In the genomic region with DNA sequence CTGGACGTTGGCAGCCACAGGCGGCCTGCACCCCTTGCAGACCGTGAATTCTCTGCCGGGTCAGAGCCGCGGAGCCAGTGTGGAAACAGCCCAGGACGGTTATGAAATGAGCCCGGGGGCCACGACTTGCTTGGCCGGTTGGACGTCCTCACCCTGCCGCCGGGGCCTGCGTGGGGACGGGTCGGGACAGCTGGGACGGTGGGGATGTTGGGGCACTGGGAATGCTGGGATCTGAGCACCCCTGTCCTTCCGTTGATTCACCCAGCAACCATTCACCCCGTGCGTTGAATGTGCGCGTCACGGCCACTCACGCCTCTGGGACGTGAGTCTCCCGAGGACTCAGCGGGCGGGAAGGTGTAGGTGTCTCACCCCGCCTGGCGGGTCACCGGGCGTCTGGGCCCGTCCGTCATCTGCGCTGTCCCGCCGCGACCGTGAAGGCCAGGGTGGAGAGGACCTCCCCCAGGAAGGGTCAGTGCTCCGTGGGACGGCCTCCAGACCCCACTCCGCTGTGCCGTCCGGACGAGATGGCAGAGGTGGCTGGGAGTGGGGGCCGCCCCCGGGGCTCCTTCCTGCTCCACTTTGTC, we compare ENCODE assay signal across 8 cellular contexts. TPM values are rescaled to one million over a fixed set of nuclear protein-coding genes. Genes with fewer than 3 reads are reported as not detected.
DNase-seq lines count a peak whose midpoint lies in the region; ATAC-seq, FAIRE-seq and TF ChIP-seq lines count a peak whose summit lies in the region.

No MANE protein-coding gene starts in this region.

- TF ChIP-seq EP300 in HepG2 (IDR thresholded peaks at IDR 0.05; ENCODE audit: low read depth in 2 of 2, low read length in 2 of 2): no peak
- TF ChIP-seq EP300 in HepG2 (CRISPR knock-in tag; IDR thresholded peaks at IDR 0.05; ENCODE audit: borderline replicate concordance): no peak

- in situ Hi-C loops in HepG2 (cut with HindIII; ENCODE audit: extremely low pct_ligation_motif_present, low pct_unique_long_range_greater_than_20kb): loop anchor here (5.0 kb wide), 1 partner anchor 41 kb away; the partner anchor contains the start of gene GTPBP6

- H3K4me1 ChIP-seq in MM.1S (ENCODE audit: low read length) (no peaks in the 10 kb centered on the region), HepG2 (ENCODE audit: insufficient read depth, low read length) (peaks cover 28% of the 10 kb centered on the region), testis (peaks cover 3% of the 10 kb centered on the region)

- POLR2A ChIA-PET in BJ (lab: Charles Lee) (no interaction called here), HepG2 (lab: Yijun Ruan, JAX) (no interaction called here)

- BruUV-seq in HepG2 (replicated peaks; lab: Mats Ljungman, UMichigan): TSS peak; percentile 45

- H3K4me3 ChIP-seq in BJ (ENCODE audit: low read depth, low read length): peak overlapping the region; percentile 63
- peak overlapping the region; percentile 69 for H3K4me3 ChIP-seq in MM.1S (ENCODE audit: low read length)
- H3K4me3 ChIP-seq in bronchial epithelial cell (ENCODE audit: low read depth, low read length): peak overlapping the region; percentile 70
- peak overlapping the region; percentile 91 to 100 (median 99) for H3K4me3 ChIP-seq in HepG2 (replicated peaks in 1 of 3; ENCODE audit: insufficient read depth in 1 of 3, low read depth in 2 of 3, low read length in 3 of 3)
- peak overlapping the region; percentile 1 to 22 for H3K4me3 ChIP-seq in testis

- H3K36me3 ChIP-seq in BJ (ENCODE audit: control insufficient read depth, insufficient read depth, low read length) (no peaks in the 10 kb centered on the region; the same call in 1 of the 2 replicates), MM.1S (replicated peaks; ENCODE audit: insufficient read depth, low read length) (no peaks in the 10 kb centered on the region), bronchial epithelial cell (ENCODE audit: control insufficient read depth, insufficient read depth, low read length) (no peaks in the 10 kb centered on the region), HepG2 (replicated peaks in 1 of 2; ENCODE audit: control insufficient read depth in 1 of 2, insufficient read depth in 2 of 2, low read length in 2 of 2) (peaks cover 0 to 4% of the 10 kb centered on the region in 2 experiments; a peak in 2 of 5 replicates), testis (ENCODE audit: low read depth, missing control alignments) (no peaks in the 10 kb centered on the region)

- H3F3A ChIP-seq in MM.1S (ENCODE audit: insufficient read depth, low read length): no peaks in the 10 kb centered on the region

- intact Hi-C loops in HepG2 (cut with micrococcal nuclease; ENCODE audit: unreplicated experiment): loop anchor here (5.0 kb wide), 1 partner anchor 41 kb away; the partner anchor contains the start of gene GTPBP6
- intact Hi-C loops in testis (cut with DNase I; ENCODE audit: low total_unique reads): no loop called here

- H4K20me1 ChIP-seq in MM.1S (ENCODE audit: insufficient read depth, low read length) (no peaks in the 10 kb centered on the region), HepG2 (ENCODE audit: insufficient read depth, low read length) (peaks cover 6% of the 10 kb centered on the region; the same call in 1 of the 2 replicates)

- CTCF ChIA-PET in BJ (lab: Yijun Ruan, JAX): no interaction called here
- CTCF ChIA-PET in HepG2 (lab: Yijun Ruan, JAX; ENCODE audit: low intra/inter-chr PET ratio, low total read pairs): no interaction called here

- peak overlapping the region; percentile 77 for H2AFZ ChIP-seq in MM.1S (ENCODE audit: low read length)
- H2AFZ ChIP-seq in HepG2 (ENCODE audit: low read length): no peak overlapping the region

- no peak overlapping the region for H3K27ac ChIP-seq in MM.1S (ENCODE audit: low read length)
- H3K27ac ChIP-seq in HepG2 (ENCODE audit: extremely low read length, insufficient read depth, low read length): peak overlapping the region; percentile 88
- no peak overlapping the region for H3K27ac ChIP-seq in testis

- ATAC-seq in GM21528 (IDR thresholded peaks at IDR 0.05; ENCODE audit: low FRiP score, unreplicated experiment) (peak; percentile 47), HepG2 (peak; percentile 5; the same call in 2 of the 3 replicates), GM21576 (IDR thresholded peaks at IDR 0.05; ENCODE audit: unreplicated experiment) (no peak)

- no peaks in the 10 kb centered on the region for H3K9me2 ChIP-seq in MM.1S (replicated peaks; ENCODE audit: insufficient read depth, low read length)

- no peak for FAIRE-seq in bronchial epithelial cell (lab: Jason Lieb, UNC)
- no peak for FAIRE-seq in HepG2 (lab: Jason Lieb, UNC)

- H3K4me2 ChIP-seq in MM.1S (ENCODE audit: low read depth, low read length): peak overlapping the region; percentile 88
- H3K4me2 ChIP-seq in HepG2 (ENCODE audit: low read depth, low read length): peak overlapping the region; percentile 88

- H3K9me3 ChIP-seq in MM.1S (replicated peaks; ENCODE audit: insufficient read depth, low read length) (no peaks in the 10 kb centered on the region), HepG2 (ENCODE audit: low read length) (no peaks in the 10 kb centered on the region), testis (no peaks in the 10 kb centered on the region)

- H3K27me3 ChIP-seq in BJ (ENCODE audit: control insufficient read depth, insufficient read depth, low read length): no peaks in the 10 kb centered on the region
- no peaks in the 10 kb centered on the region for H3K27me3 ChIP-seq in MM.1S (replicated peaks; ENCODE audit: insufficient read depth, low read length)
- H3K27me3 ChIP-seq in bronchial epithelial cell (ENCODE audit: control insufficient read depth, insufficient read depth, low read length): no peaks in the 10 kb centered on the region
- H3K27me3 ChIP-seq in HepG2 (ENCODE audit: control insufficient read depth in 1 of 2, insufficient read depth in 2 of 2, low read length in 2 of 2): no peaks in the 10 kb centered on the region; a peak in 1 of 5 replicates
- H3K27me3 ChIP-seq in testis: no peaks in the 10 kb centered on the region

- H3K79me2 ChIP-seq in MM.1S (ENCODE audit: low read length) (no peaks in the 10 kb centered on the region), HepG2 (ENCODE audit: insufficient read depth, low read length) (peaks cover 39% of the 10 kb centered on the region)

- peak overlapping the region; percentile 25; the same call in 1 of the 2 replicates for H3K9ac ChIP-seq in MM.1S (ENCODE audit: low read length)
- peak overlapping the region; percentile 94 for H3K9ac ChIP-seq in HepG2 (ENCODE audit: insufficient read depth, low read depth, low read length)

- TF ChIP-seq POLR2A in HepG2 (IDR thresholded peaks at IDR 0.05; ENCODE audit: insufficient read depth in 1 of 2, low read depth in 2 of 2, low read length in 2 of 2) (no peak), testis (IDR thresholded peaks at IDR 0.05) (no peak)

- TF ChIP-seq RAD21 in HepG2 (CRISPR knock-in tag; IDR thresholded peaks at IDR 0.05): no peak

- DNase-seq in BJ (ENCODE audit: low read depth): no peak
- DNase-seq in MM.1S: no peak
- peak; percentile 78 for DNase-seq in bronchial epithelial cell (ENCODE audit: low read depth)
- no peak for DNase-seq in HepG2 (ENCODE audit: low spot score)
- DNase-seq in testis: no peak
- DNase-seq in NCI-H69 (lab: John Stamatoyannopoulos, UW): no peak

- TF ChIP-seq CTCF in BJ (IDR thresholded peaks at IDR 0.05; ENCODE audit: insufficient read depth, low read depth, low read length) (no peak), MM.1S (IDR thresholded peaks at IDR 0.05; ENCODE audit: low read length) (no peak), bronchial epithelial cell (IDR thresholded peaks at IDR 0.05; ENCODE audit: insufficient read depth, low read length, severe bottlenecking) (no peak), HepG2 (CRISPR knock-in tag; IDR thresholded peaks at IDR 0.05) (no peak), testis (IDR thresholded peaks at IDR 0.05) (no peak)

- 0% methylated on average over 3 of the region's 47 CpGs for WGBS in HepG2 (ENCODE audit: low lambda C conversion rate)
- whole genome bisulfite sequencing in testis, 2 donors: 16 to 29% methylated on average over 13 to 46 of the region's 47 CpGs

RNA-seq across cellular contexts. Expression of gene PLCXD1, which starts 4.5 kb away (rescaled TPM):
- polyA plus RNA-seq in BJ (2011; rRNA removed): 4.7 and 6.4 TPM in 2 replicates
- 12.0 and 12.9 TPM in 2 replicates for polyA minus RNA-seq in BJ (2011; rRNA and poly(A)+ RNA removed)
- total RNA-seq in bronchial epithelial cell: 3.9 and 9.3 TPM in 2 replicates
- 87.7 and 111 TPM in 2 replicates for total RNA-seq in HepG2 (2016; rRNA removed; fragmentation: Illumina TruSeq; extraction: Trizol)
- total RNA-seq in HepG2 (2016; cell fraction: cytosol; rRNA removed; fragmentation: Illumina TruSeq; extraction: Trizol; ENCODE audit: low read depth): 14.7 and 15.6 TPM in 2 replicates
- total RNA-seq in HepG2 (2016; cell fraction: insoluble cytoplasmic fraction; rRNA removed; fragmentation: Illumina TruSeq; extraction: Trizol): 93.5 and 100 TPM in 2 replicates
- 44.6 and 46.3 TPM in 2 replicates for total RNA-seq in HepG2 (2016; cell fraction: membrane; rRNA removed; fragmentation: Illumina TruSeq; extraction: Trizol)
- total RNA-seq in HepG2 (2016; cell fraction: nucleus; rRNA removed; fragmentation: Illumina TruSeq; extraction: Trizol): 61.7 and 72.3 TPM in 2 replicates
- 153 and 202 TPM in 2 replicates for polyA plus RNA-seq in HepG2 (2011; rRNA removed)
- 97.5 and 98.8 TPM in 2 replicates for polyA plus RNA-seq in HepG2 (2011; cell fraction: cytosol; rRNA removed)
- 373 and 416 TPM in 2 replicates for polyA plus RNA-seq in HepG2 (2011; cell fraction: nucleus; rRNA removed)
- 118 and 196 TPM in 2 replicates for polyA plus RNA-seq in HepG2 (2012)
- 10.9 TPM in 2 replicates for polyA plus RNA-seq in HepG2 (2016; cell fraction: cytosol; fragmentation: Illumina TruSeq; extraction: Trizol; ENCODE audit: low read depth)
- polyA plus RNA-seq in HepG2 (2016; cell fraction: insoluble cytoplasmic fraction; fragmentation: Illumina TruSeq; extraction: Trizol; ENCODE audit: low read depth): 71.2 and 91.8 TPM in 2 replicates
- 29.2 and 29.4 TPM in 2 replicates for polyA plus RNA-seq in HepG2 (2016; cell fraction: membrane; fragmentation: Illumina TruSeq; extraction: Trizol; ENCODE audit: low read depth)
- 178 and 219 TPM in 2 replicates for polyA plus RNA-seq in HepG2 (2016; cell fraction: nucleus; fragmentation: Illumina TruSeq; extraction: Trizol; ENCODE audit: insufficient read depth, low read depth)
- 70.5 and 467 TPM in 2 replicates for polyA minus RNA-seq in HepG2 (2011; rRNA and poly(A)+ RNA removed; ENCODE audit: low replicate concordance)
- 116 and 195 TPM in 2 replicates for polyA minus RNA-seq in HepG2 (2011; cell fraction: cytosol; rRNA and poly(A)+ RNA removed)
- 115 and 118 TPM in 2 replicates for polyA minus RNA-seq in HepG2 (2011; cell fraction: nucleus; rRNA and poly(A)+ RNA removed)
- 10 to 100 TPM; 15.7 to 24.0 TPM for total RNA-seq in testis
- 14.6 TPM for polyA plus RNA-seq in testis (ENCODE audit: insufficient read depth, low read depth, low replicate concordance)

RNA-seq across cellular contexts. Expression of gene GTPBP6, which starts 41.9 kb away (rescaled TPM):
- 17.8 and 29.2 TPM in 2 replicates for polyA plus RNA-seq in BJ (2011; rRNA removed)
- 6.5 and 7.5 TPM in 2 replicates for polyA minus RNA-seq in BJ (2011; rRNA and poly(A)+ RNA removed)
- total RNA-seq in bronchial epithelial cell: 46.6 and 68.2 TPM in 2 replicates
- 35.6 and 39.6 TPM in 2 replicates for total RNA-seq in HepG2 (2016; rRNA removed; fragmentation: Illumina TruSeq; extraction: Trizol)
- 33.9 and 34.6 TPM in 2 replicates for total RNA-seq in HepG2 (2016; cell fraction: cytosol; rRNA removed; fragmentation: Illumina TruSeq; extraction: Trizol; ENCODE audit: low read depth)
- 32.3 and 41.0 TPM in 2 replicates for total RNA-seq in HepG2 (2016; cell fraction: insoluble cytoplasmic fraction; rRNA removed; fragmentation: Illumina TruSeq; extraction: Trizol)
- total RNA-seq in HepG2 (2016; cell fraction: membrane; rRNA removed; fragmentation: Illumina TruSeq; extraction: Trizol): 50.6 and 52.4 TPM in 2 replicates
- total RNA-seq in HepG2 (2016; cell fraction: nucleus; rRNA removed; fragmentation: Illumina TruSeq; extraction: Trizol): 17.0 and 20.4 TPM in 2 replicates
- 20.2 and 22.1 TPM in 2 replicates for polyA plus RNA-seq in HepG2 (2011; rRNA removed)
- polyA plus RNA-seq in HepG2 (2011; cell fraction: cytosol; rRNA removed): 18.4 and 31.3 TPM in 2 replicates
- polyA plus RNA-seq in HepG2 (2011; cell fraction: nucleus; rRNA removed): 29.4 and 36.8 TPM in 2 replicates
- 16.6 and 18.3 TPM in 2 replicates for polyA plus RNA-seq in HepG2 (2012)
- polyA plus RNA-seq in HepG2 (2016; cell fraction: cytosol; fragmentation: Illumina TruSeq; extraction: Trizol; ENCODE audit: low read depth): 46.6 and 50.3 TPM in 2 replicates
- polyA plus RNA-seq in HepG2 (2016; cell fraction: insoluble cytoplasmic fraction; fragmentation: Illumina TruSeq; extraction: Trizol; ENCODE audit: low read depth): 38.1 and 42.7 TPM in 2 replicates
- polyA plus RNA-seq in HepG2 (2016; cell fraction: membrane; fragmentation: Illumina TruSeq; extraction: Trizol; ENCODE audit: low read depth): 50.6 and 54.4 TPM in 2 replicates
- 41.5 and 48.9 TPM in 2 replicates for polyA plus RNA-seq in HepG2 (2016; cell fraction: nucleus; fragmentation: Illumina TruSeq; extraction: Trizol; ENCODE audit: insufficient read depth, low read depth)
- 14.7 and 27.7 TPM in 2 replicates for polyA minus RNA-seq in HepG2 (2011; rRNA and poly(A)+ RNA removed; ENCODE audit: low replicate concordance)
- 10.6 and 14.2 TPM in 2 replicates for polyA minus RNA-seq in HepG2 (2011; cell fraction: cytosol; rRNA and poly(A)+ RNA removed)
- 4.7 and 7.2 TPM in 2 replicates for polyA minus RNA-seq in HepG2 (2011; cell fraction: nucleus; rRNA and poly(A)+ RNA removed)
- 10 to 100 TPM; 43.8 to 74.3 TPM for total RNA-seq in testis
- polyA plus RNA-seq in testis (ENCODE audit: insufficient read depth, low read depth, low replicate concordance): 38.0 TPM

Comparison
In these comparisons a context has a peak if more than half of its experiments do, and no peak if none do; other contexts are left out.
1. H3K4me3 ChIP-seq: peak in every context shown above with its lines; median percentile 99 in HepG2; 70 in bronchial epithelial cell; 69 in MM.1S; 63 in BJ; 12 in testis.